ENCODE assay signal across 1 cellular context in the genomic region with DNA sequence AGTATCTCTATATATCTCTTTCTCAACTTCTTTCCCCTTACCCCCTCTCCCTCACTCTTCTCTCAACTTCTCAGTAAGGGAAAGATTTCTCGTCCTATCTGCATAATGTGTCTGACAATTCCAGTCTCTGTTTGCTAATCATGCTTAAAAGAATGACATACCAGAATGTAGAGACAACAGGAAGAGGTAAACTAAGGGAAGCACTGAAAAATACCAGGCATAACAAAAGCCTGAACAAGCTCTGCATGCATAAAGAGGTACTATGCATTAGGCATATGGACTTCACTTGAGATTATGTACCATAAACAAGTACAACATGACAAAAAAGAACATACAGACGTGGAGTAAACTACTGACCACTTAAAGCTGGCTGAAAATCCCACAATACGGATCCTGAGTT.
TF ChIP-seq lines count a peak whose summit lies in the region.

No MANE protein-coding gene starts in this region.

TF ChIP-seq in GM23338, 12 proteins besides CTCF, POLR2A, EP300 and RAD21 (continued from another document):
- TF ChIP-seq, protein P1, sequence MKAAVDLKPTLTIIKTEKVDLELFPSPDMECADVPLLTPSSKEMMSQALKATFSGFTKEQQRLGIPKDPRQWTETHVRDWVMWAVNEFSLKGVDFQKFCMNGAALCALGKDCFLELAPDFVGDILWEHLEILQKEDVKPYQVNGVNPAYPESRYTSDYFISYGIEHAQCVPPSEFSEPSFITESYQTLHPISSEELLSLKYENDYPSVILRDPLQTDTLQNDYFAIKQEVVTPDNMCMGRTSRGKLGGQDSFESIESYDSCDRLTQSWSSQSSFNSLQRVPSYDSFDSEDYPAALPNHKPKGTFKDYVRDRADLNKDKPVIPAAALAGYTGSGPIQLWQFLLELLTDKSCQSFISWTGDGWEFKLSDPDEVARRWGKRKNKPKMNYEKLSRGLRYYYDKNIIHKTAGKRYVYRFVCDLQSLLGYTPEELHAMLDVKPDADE (IDR thresholded peaks at IDR 0.05), result no peak
- TF ChIP-seq ZNF331 (CRISPR knock-in tag; IDR thresholded peaks at IDR 0.05; ENCODE audit: low read depth) (no peak), EZH2 (IDR thresholded peaks at IDR 0.05; ENCODE audit: low read depth, unreplicated experiment) (no peak), CREB1 (CRISPR knock-in tag; IDR thresholded peaks at IDR 0.05; ENCODE audit: low read depth) (no peak), EZH2phosphoT487 (IDR thresholded peaks at IDR 0.05; ENCODE audit: unreplicated experiment) (no peak), ZNF114 (CRISPR knock-in tag; IDR thresholded peaks at IDR 0.05) (no peak), NANOG (IDR thresholded peaks at IDR 0.05; ENCODE audit: borderline replicate concordance) (no peak)
- TF ChIP-seq, protein P2, sequence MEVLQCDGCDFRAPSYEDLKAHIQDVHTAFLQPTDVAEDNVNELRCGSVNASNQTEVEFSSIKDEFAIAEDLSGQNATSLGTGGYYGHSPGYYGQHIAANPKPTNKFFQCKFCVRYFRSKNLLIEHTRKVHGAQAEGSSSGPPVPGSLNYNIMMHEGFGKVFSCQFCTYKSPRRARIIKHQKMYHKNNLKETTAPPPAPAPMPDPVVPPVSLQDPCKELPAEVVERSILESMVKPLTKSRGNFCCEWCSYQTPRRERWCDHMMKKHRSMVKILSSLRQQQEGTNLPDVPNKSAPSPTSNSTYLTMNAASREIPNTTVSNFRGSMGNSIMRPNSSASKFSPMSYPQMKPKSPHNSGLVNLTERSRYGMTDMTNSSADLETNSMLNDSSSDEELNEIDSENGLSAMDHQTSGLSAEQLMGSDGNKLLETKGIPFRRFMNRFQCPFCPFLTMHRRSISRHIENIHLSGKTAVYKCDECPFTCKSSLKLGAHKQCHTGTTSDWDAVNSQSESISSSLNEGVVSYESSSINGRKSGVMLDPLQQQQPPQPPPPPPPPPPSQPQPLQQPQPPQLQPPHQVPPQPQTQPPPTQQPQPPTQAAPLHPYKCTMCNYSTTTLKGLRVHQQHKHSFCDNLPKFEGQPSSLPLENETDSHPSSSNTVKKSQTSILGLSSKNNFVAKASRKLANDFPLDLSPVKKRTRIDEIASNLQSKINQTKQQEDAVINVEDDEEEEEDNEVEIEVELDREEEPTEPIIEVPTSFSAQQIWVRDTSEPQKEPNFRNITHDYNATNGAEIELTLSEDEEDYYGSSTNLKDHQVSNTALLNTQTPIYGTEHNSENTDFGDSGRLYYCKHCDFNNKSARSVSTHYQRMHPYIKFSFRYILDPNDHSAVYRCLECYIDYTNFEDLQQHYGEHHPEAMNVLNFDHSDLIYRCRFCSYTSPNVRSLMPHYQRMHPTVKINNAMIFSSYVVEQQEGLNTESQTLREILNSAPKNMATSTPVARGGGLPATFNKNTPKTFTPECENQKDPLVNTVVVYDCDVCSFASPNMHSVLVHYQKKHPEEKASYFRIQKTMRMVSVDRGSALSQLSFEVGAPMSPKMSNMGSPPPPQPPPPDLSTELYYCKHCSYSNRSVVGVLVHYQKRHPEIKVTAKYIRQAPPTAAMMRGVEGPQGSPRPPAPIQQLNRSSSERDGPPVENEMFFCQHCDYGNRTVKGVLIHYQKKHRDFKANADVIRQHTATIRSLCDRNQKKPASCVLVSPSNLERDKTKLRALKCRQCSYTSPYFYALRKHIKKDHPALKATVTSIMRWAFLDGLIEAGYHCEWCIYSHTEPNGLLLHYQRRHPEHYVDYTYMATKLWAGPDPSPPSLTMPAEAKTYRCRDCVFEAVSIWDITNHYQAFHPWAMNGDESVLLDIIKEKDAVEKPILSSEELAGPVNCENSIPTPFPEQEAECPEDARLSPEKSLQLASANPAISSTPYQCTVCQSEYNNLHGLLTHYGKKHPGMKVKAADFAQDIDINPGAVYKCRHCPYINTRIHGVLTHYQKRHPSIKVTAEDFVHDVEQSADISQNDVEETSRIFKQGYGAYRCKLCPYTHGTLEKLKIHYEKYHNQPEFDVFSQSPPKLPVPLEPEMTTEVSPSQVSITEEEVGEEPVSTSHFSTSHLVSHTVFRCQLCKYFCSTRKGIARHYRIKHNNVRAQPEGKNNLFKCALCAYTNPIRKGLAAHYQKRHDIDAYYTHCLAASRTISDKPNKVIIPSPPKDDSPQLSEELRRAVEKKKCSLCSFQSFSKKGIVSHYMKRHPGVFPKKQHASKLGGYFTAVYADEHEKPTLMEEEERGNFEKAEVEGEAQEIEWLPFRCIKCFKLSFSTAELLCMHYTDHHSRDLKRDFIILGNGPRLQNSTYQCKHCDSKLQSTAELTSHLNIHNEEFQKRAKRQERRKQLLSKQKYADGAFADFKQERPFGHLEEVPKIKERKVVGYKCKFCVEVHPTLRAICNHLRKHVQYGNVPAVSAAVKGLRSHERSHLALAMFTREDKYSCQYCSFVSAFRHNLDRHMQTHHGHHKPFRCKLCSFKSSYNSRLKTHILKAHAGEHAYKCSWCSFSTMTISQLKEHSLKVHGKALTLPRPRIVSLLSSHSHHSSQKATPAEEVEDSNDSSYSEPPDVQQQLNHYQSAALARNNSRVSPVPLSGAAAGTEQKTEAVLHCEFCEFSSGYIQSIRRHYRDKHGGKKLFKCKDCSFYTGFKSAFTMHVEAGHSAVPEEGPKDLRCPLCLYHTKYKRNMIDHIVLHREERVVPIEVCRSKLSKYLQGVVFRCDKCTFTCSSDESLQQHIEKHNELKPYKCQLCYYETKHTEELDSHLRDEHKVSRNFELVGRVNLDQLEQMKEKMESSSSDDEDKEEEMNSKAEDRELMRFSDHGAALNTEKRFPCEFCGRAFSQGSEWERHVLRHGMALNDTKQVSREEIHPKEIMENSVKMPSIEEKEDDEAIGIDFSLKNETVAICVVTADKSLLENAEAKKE (CRISPR knock-in tag; IDR thresholded peaks at IDR 0.05), result no peak
TF ChIP-seq in GM23338: peak in this region for 0.
